In the genomic region with DNA sequence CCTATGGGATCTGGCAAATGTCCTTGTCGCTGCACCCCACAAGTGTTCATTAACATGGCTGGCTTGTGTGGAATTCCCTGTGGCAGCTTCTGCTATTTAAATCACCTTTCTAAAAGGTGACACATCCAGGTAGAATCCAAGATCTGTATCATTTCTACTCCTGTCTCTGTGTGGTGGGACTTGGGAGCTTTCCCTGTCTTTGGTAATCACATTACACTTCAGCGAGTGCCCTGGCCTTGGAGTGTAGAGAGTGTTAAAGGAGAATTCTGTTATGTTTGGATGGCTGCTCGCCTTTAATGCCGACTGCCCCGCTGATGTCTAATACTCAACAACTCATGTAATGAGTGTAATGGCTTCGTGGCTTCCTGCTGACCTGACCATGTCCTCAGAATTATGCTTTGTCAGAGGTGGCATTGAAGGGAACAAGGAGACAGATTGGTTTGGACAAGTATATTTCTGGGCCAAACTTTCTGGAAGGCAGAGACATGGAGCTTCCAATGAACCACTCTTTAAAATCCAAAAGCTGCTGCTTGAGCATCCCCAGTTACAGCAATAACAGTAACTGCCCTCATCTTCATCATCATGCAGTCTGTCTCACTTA, we compare ENCODE assay signal across 22 cellular contexts.
"Had no signal": no experiment of that assay in that cellular context is flagged by ENCODE, and none has a peak within 500 bp of the region (broad histone marks: within the 10 kb centered on the region; RNA-seq: fewer than 3 reads in every experiment).

No MANE protein-coding gene starts in this region.

- ATAC-seq: activated naive CD4-positive, alpha-beta T cell treated with anti-CD3 and anti-CD28 coated beads, Interleukin-2, amount 50 U/mL, for 72 hours; activated T-cell treated with anti-CD3 and anti-CD28 coated beads, Interleukin-2, amount 50 U/mL, for 4 hours had no signal

- DNase-seq: activated CD4-positive, alpha-beta memory T cell treated with anti-CD3 and anti-CD28 coated beads for 36 hours; activated CD4-positive, alpha-beta T cell treated with anti-CD3 and anti-CD28 coated beads, Interleukin-2, amount 10 ng/mL, durations not matched to agents 7 days and 5 days; activated CD4-positive, CD25-positive, alpha-beta regulatory T cell; activated CD8-positive, alpha-beta memory T cell treated with anti-CD3 and anti-CD28 coated beads for 24 hours; activated effector memory CD4-positive, alpha-beta T cell treated with anti-CD3 and anti-CD28 coated beads, Interleukin-2, amount 50 U/mL, for 16 hours; activated naive CD4-positive, alpha-beta T cell treated with Interleukin-2 at 50 U/mL for 16 hours; activated T-cell treated with anti-CD3 and anti-CD28 coated beads, Interleukin-2, amount 50 U/mL, for 4 hours; amygdala; MM.1S; NCI-H1105; NCI-H1436 treated with DMSO at 0.1 percent for 48 hours; NCI-H187; NCI-H2081; NCI-H510A treated with DMSO at 0.1 percent for 48 hours; NCI-H69; Peyer's patch; Right ventricle myocardium superior; T-helper 2 cell; T1000 had no signal

- H3K27me3 ChIP-seq: Peyer's patch had no signal

- H3K4me3 Mint-ChIP-seq: activated CD4-positive, alpha-beta memory T cell treated with anti-CD3 and anti-CD28 coated beads for 36 hours; activated CD4-positive, alpha-beta T cell treated with anti-CD3 and anti-CD28 coated beads, Interleukin-2, amount 10 ng/mL, durations not matched to agents 7 days and 5 days; activated T-cell treated with anti-CD3 and anti-CD28 coated beads, Interleukin-2, amount 50 U/mL, for 4 hours had no signal

- H3K27ac Mint-ChIP-seq: activated CD4-positive, alpha-beta memory T cell treated with anti-CD3 and anti-CD28 coated beads for 36 hours; activated CD4-positive, alpha-beta T cell treated with anti-CD3 and anti-CD28 coated beads, Interleukin-2, amount 10 ng/mL, durations not matched to agents 7 days and 5 days; activated naive CD4-positive, alpha-beta T cell treated with anti-CD3 and anti-CD28 coated beads, Interleukin-2, amount 50 U/mL, for 72 hours had no signal

- H3K27me3 Mint-ChIP-seq: activated CD4-positive, alpha-beta memory T cell treated with anti-CD3 and anti-CD28 coated beads for 36 hours; activated CD4-positive, alpha-beta T cell treated with anti-CD3 and anti-CD28 coated beads, Interleukin-2, amount 10 ng/mL, durations not matched to agents 7 days and 5 days had no signal

- H3K4me1 Mint-ChIP-seq: activated CD4-positive, alpha-beta T cell treated with anti-CD3 and anti-CD28 coated beads, Interleukin-2, amount 10 ng/mL, durations not matched to agents 7 days and 5 days had no signal

- H3K9me3 ChIP-seq: Peyer's patch had no signal

- H3K36me3 ChIP-seq: Peyer's patch had no signal

- H3K4me3 ChIP-seq: Peyer's patch had no signal

- H3K27ac ChIP-seq: Peyer's patch, RWPE1, VCaP had no signal

- H3K36me3 Mint-ChIP-seq: activated CD4-positive, alpha-beta memory T cell treated with anti-CD3 and anti-CD28 coated beads for 36 hours; activated naive CD4-positive, alpha-beta T cell treated with anti-CD3 and anti-CD28 coated beads, Interleukin-2, amount 50 U/mL, for 72 hours had no signal
